Comparison of ENCODE assay signal across 16 cellular contexts in genomic region chr2:3960106-3960505, GRCh38.
"Had no signal": no experiment of that assay in that cellular context is flagged by ENCODE, and none has a peak within 500 bp of the region (broad histone marks: within the 10 kb centered on the region; RNA-seq: fewer than 3 reads in every experiment).

No MANE protein-coding gene starts in this region.

- H3K27ac Mint-ChIP-seq: activated CD8-positive, alpha-beta T cell treated with anti-CD3 and anti-CD28 coated beads, Interleukin-2, amount 10 ng/mL, durations not matched to agents 7 days and 5 days; activated naive CD4-positive, alpha-beta T cell treated with anti-CD3 and anti-CD28 coated beads, Interleukin-2, amount 50 U/mL, for 72 hours; activated T-helper 1 cell treated with anti-CD3 and anti-CD28 coated beads, Interleukin-12 subunit alpha, Interleukin-12 subunit beta, Interleukin-2, Interleukin-4 antibody, amounts not matched to agents 30 ng/mL and 10 ng/mL and 1 ng/mL, durations not matched to agents 14 hours and 24 hours and 36 hours; nephron progenitor cell had no signal

- H3K36me3 ChIP-seq: left ventricle myocardium inferior, spleen, upper lobe of right lung had no signal

- DNase-seq: activated CD4-positive, alpha-beta T cell treated with anti-CD3 and anti-CD28 coated beads for 1 hour; activated CD4-positive, alpha-beta T cell treated with anti-CD3 and anti-CD28 coated beads, Interleukin-2, amount 50 U/mL, for 1 hour; activated CD8-positive, alpha-beta T cell treated with anti-CD3 and anti-CD28 coated beads, Interleukin-2, amount 10 ng/mL, durations not matched to agents 7 days and 5 days; aorta; left ventricle myocardium inferior; nephron progenitor cell; occipital lobe; posterior cingulate gyrus; spleen; stimulated activated CD4-positive, alpha-beta T cell treated with anti-CD3 and anti-CD28 coated beads, Interleukin-4, amount 100 ng/mL, for 1 hour; stimulated activated naive CD4-positive, alpha-beta T cell treated with Interleukin-2 at 50 U/mL for 16 hours; T-helper 1 cell; upper lobe of right lung had no signal

- H3K4me3 ChIP-seq: left ventricle myocardium inferior, spleen, upper lobe of right lung had no signal

- H3K27ac ChIP-seq: epithelial cell of prostate, left ventricle myocardium inferior, spleen, upper lobe of right lung had no signal

- H3K27me3 ChIP-seq: upper lobe of right lung had no signal

- H3K4me3 Mint-ChIP-seq: activated CD8-positive, alpha-beta T cell treated with anti-CD3 and anti-CD28 coated beads, Interleukin-2, amount 10 ng/mL, durations not matched to agents 7 days and 5 days; activated T-helper 1 cell treated with anti-CD3 and anti-CD28 coated beads, Interleukin-12 subunit alpha, Interleukin-12 subunit beta, Interleukin-2, Interleukin-4 antibody, amounts not matched to agents 30 ng/mL and 10 ng/mL and 1 ng/mL, durations not matched to agents 14 hours and 24 hours and 36 hours; nephron progenitor cell had no signal

- H3K9me3 Mint-ChIP-seq: activated naive CD4-positive, alpha-beta T cell treated with anti-CD3 and anti-CD28 coated beads, Interleukin-2, amount 50 U/mL, for 72 hours; activated T-helper 1 cell treated with anti-CD3 and anti-CD28 coated beads, Interleukin-12 subunit alpha, Interleukin-12 subunit beta, Interleukin-2, Interleukin-4 antibody, amounts not matched to agents 30 ng/mL and 10 ng/mL and 1 ng/mL, durations not matched to agents 14 hours and 24 hours and 36 hours; nephron progenitor cell had no signal

- H3K36me3 Mint-ChIP-seq: activated naive CD4-positive, alpha-beta T cell treated with anti-CD3 and anti-CD28 coated beads, Interleukin-2, amount 50 U/mL, for 72 hours had no signal

- ATAC-seq: activated CD8-positive, alpha-beta T cell treated with anti-CD3 and anti-CD28 coated beads, Interleukin-2, amount 10 ng/mL, durations not matched to agents 7 days and 5 days; activated naive CD4-positive, alpha-beta T cell treated with anti-CD3 and anti-CD28 coated beads, Interleukin-2, amount 50 U/mL, for 72 hours had no signal
